ENCODE assay signal across 8 cellular contexts in the genomic region with DNA sequence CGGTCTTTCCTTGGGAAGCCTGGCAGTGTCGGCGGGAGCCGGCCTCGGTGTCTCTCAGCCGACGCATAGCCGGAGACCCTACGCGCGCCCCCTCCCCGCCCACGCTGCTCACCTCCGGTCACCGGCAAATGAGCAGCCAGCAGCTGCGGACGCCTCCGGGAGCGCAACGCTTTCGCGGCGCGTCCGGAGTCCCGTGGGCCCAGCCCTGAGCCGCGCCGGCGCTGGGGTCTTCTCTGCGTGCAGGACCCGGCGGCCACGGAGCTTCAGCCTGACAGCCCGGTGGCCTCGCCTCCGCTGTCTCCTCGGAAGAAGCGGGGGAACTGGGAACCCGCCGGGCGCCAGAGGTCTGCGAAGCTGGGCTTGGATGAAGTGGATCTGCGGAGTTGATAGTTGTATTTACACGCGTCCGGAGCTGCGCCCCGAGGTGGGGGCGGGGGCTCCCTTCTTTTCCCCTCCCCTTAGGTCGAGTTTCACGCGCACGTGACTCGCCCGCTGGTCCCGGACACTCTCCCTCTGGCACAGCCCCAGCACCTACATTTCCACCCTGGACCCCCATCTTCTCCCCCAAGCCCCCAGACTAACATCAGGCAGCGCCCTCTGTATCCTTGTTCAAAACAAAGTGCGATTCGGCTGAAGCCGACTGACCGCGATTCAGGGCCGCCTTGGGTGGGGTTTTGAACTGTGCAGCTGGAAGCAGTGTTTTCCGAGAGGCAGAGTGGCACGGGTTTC. TPM values are rescaled to one million over a fixed set of nuclear protein-coding genes. Genes with fewer than 3 reads are reported as not detected.
DNase-seq lines count a peak whose midpoint lies in the region; ATAC-seq, FAIRE-seq and TF ChIP-seq lines count a peak whose summit lies in the region.

A gene (minus strand): TSS at position 371 of the 729 bp plus-strand sequence. CDS start 1,591 bp downstream, outside the sequence.

- peak within 1 kb of the TSS; percentile 88 for H3K27ac ChIP-seq in BLaER1
- H3K27ac ChIP-seq in brain microvascular endothelial cell, result no peak within 1 kb of the TSS
- no peak within 1 kb of the TSS for H3K27ac ChIP-seq in keratinocyte (ENCODE audit: control insufficient read depth, insufficient read depth, low read length)

- DNase-seq in brain microvascular endothelial cell, result peak; percentile 47
- DNase-seq in keratinocyte (ENCODE audit: low read depth, low spot score), result no peak
- DNase-seq in stimulated activated CD4-positive, alpha-beta T cell treated with anti-CD3 and anti-CD28 coated beads, Interleukin-2, amount 100 ng/mL, for 48 hours, result peak; percentile 32 to 38

- peak within 1 kb of the TSS; percentile 90 for H2AFZ ChIP-seq in keratinocyte (ENCODE audit: control insufficient read depth, low read length)

- H3K4me3 ChIP-seq in BLaER1 (peak within 1 kb of the TSS; percentile 88), brain microvascular endothelial cell (ENCODE audit: low read depth, low read length) (peak within 1 kb of the TSS; percentile 77), keratinocyte (ENCODE audit: control insufficient read depth in 2 of 3, extremely low read depth in 1 of 3, insufficient read depth in 2 of 3, low read depth in 1 of 3, low read length in 3 of 3) (peak within 1 kb of the TSS; percentile 50 to 78 (median 72))

- peak within 1 kb of the TSS; percentile 91 for H3K9ac ChIP-seq in BLaER1
- peak within 1 kb of the TSS; percentile 61 for H3K9ac ChIP-seq in keratinocyte (ENCODE audit: control insufficient read depth, extremely low read depth, insufficient read depth, low read length)

- no peaks in the 10 kb centered on the region for H3K9me1 ChIP-seq in keratinocyte (ENCODE audit: control insufficient read depth, extremely low read depth, insufficient read depth, low read length)

- H4K20me1 ChIP-seq in BLaER1 (peaks cover 25% of the 10 kb centered on the region; the same call in 1 of the 2 replicates), keratinocyte (ENCODE audit: control insufficient read depth, extremely low read depth, insufficient read depth, low read length) (no peaks in the 10 kb centered on the region)

- H3K79me2 ChIP-seq in keratinocyte (ENCODE audit: control insufficient read depth, insufficient read depth, low read length), result no peaks in the 10 kb centered on the region

- H3K4me1 ChIP-seq in BLaER1 (peaks cover 39% of the 10 kb centered on the region), keratinocyte (ENCODE audit: control insufficient read depth, extremely low read depth, insufficient read depth, low read length) (peaks cover 4% of the 10 kb centered on the region)

- no peak for TF ChIP-seq CTCF in brain microvascular endothelial cell (IDR thresholded peaks at IDR 0.05; ENCODE audit: low read depth, low read length, missing control alignments)
- TF ChIP-seq CTCF in keratinocyte (optimal IDR thresholded peaks at IDR 0.05 in 1 of 3, IDR thresholded peaks at IDR 0.05 in 1 of 3, conservative IDR thresholded peaks at IDR 0.05 in 1 of 3; ENCODE audit: extremely low read depth in 1 of 3, insufficient read depth in 2 of 3, low read length in 3 of 3), result peak in 1 of 3 experiments; percentile 3

- no peaks in the 10 kb centered on the region for H3K27me3 ChIP-seq in BLaER1
- H3K27me3 ChIP-seq in brain microvascular endothelial cell (replicated peaks), result no peaks in the 10 kb centered on the region
- peaks cover 23% of the 10 kb centered on the region for H3K27me3 ChIP-seq in keratinocyte (ENCODE audit: control insufficient read depth, extremely low read depth, insufficient read depth, low read length)

- H3K36me3 ChIP-seq in BLaER1 (peaks cover 23% of the 10 kb centered on the region; the same call in 1 of the 2 replicates), brain microvascular endothelial cell (replicated peaks) (no peaks in the 10 kb centered on the region), keratinocyte (ENCODE audit: control insufficient read depth in 2 of 2, extremely low read depth in 1 of 2, insufficient read depth in 2 of 2, low read length in 2 of 2) (no peaks in the 10 kb centered on the region)

- ATAC-seq in GM19043 (IDR thresholded peaks at IDR 0.05; ENCODE audit: low read depth, unreplicated experiment) (peak; percentile 41), HG03432 (IDR thresholded peaks at IDR 0.05; ENCODE audit: unreplicated experiment) (peak; percentile 39), SK-N-SH treated with all-trans-retinoic acid at 6 μM for 48 hours (peak; percentile 83), HG03108 (IDR thresholded peaks at IDR 0.05; ENCODE audit: unreplicated experiment) (no peak)

- in situ Hi-C loops in brain microvascular endothelial cell (cut with HindIII; ENCODE audit: low pct_ligation_motif_present, low sequenced_read_pairs), result no loop called here

- dilution Hi-C loops in keratinocyte (cut with MboI; ENCODE audit: extremely low pct_ligation_motif_present, low sequenced_read_pairs), result no loop called here

- H3K4me2 ChIP-seq in BLaER1 (peak within 1 kb of the TSS; percentile 97), keratinocyte (ENCODE audit: control insufficient read depth, extremely low read depth, insufficient read depth, low read depth, low read length) (peak within 1 kb of the TSS; percentile 90)

- no peak for FAIRE-seq in keratinocyte (lab: Jason Lieb, UNC)

- no peaks in the 10 kb centered on the region for H3K9me3 ChIP-seq in BLaER1
- no peaks in the 10 kb centered on the region for H3K9me3 ChIP-seq in keratinocyte (ENCODE audit: control insufficient read depth, low read depth, low read length)

TF ChIP-seq in SK-N-SH treated with all-trans-retinoic acid at 6 μM for 48 hours, 23 proteins besides CTCF, POLR2A, EP300 and RAD21 (continues in another document):
- TF ChIP-seq TCF4 (CRISPR knock-in tag; IDR thresholded peaks at IDR 0.05; ENCODE audit: borderline replicate concordance) (no peak), ZFP30 (CRISPR knock-in tag; IDR thresholded peaks at IDR 0.05) (no peak), ZNF70 (CRISPR knock-in tag; IDR thresholded peaks at IDR 0.05) (no peak), SNAI2 (CRISPR knock-in tag; IDR thresholded peaks at IDR 0.05) (no peak), ZNF8 (CRISPR knock-in tag; IDR thresholded peaks at IDR 0.05) (no peak), ESRRG (CRISPR knock-in tag; IDR thresholded peaks at IDR 0.05) (no peak), ZNF565 (CRISPR knock-in tag; conservative IDR thresholded peaks at IDR 0.05; ENCODE audit: low read depth) (no peak), OSR1 (CRISPR knock-in tag; IDR thresholded peaks at IDR 0.05) (no peak), BACH2 (CRISPR knock-in tag; IDR thresholded peaks at IDR 0.05; ENCODE audit: borderline replicate concordance) (no peak), ISL1 (CRISPR knock-in tag; IDR thresholded peaks at IDR 0.05) (no peak)
- TF ChIP-seq, protein P1, sequence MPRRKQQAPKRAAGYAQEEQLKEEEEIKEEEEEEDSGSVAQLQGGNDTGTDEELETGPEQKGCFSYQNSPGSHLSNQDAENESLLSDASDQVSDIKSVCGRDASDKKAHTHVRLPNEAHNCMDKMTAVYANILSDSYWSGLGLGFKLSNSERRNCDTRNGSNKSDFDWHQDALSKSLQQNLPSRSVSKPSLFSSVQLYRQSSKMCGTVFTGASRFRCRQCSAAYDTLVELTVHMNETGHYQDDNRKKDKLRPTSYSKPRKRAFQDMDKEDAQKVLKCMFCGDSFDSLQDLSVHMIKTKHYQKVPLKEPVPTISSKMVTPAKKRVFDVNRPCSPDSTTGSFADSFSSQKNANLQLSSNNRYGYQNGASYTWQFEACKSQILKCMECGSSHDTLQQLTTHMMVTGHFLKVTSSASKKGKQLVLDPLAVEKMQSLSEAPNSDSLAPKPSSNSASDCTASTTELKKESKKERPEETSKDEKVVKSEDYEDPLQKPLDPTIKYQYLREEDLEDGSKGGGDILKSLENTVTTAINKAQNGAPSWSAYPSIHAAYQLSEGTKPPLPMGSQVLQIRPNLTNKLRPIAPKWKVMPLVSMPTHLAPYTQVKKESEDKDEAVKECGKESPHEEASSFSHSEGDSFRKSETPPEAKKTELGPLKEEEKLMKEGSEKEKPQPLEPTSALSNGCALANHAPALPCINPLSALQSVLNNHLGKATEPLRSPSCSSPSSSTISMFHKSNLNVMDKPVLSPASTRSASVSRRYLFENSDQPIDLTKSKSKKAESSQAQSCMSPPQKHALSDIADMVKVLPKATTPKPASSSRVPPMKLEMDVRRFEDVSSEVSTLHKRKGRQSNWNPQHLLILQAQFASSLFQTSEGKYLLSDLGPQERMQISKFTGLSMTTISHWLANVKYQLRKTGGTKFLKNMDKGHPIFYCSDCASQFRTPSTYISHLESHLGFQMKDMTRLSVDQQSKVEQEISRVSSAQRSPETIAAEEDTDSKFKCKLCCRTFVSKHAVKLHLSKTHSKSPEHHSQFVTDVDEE (CRISPR knock-in tag; IDR thresholded peaks at IDR 0.05), result no peak
- TF ChIP-seq, protein P2, sequence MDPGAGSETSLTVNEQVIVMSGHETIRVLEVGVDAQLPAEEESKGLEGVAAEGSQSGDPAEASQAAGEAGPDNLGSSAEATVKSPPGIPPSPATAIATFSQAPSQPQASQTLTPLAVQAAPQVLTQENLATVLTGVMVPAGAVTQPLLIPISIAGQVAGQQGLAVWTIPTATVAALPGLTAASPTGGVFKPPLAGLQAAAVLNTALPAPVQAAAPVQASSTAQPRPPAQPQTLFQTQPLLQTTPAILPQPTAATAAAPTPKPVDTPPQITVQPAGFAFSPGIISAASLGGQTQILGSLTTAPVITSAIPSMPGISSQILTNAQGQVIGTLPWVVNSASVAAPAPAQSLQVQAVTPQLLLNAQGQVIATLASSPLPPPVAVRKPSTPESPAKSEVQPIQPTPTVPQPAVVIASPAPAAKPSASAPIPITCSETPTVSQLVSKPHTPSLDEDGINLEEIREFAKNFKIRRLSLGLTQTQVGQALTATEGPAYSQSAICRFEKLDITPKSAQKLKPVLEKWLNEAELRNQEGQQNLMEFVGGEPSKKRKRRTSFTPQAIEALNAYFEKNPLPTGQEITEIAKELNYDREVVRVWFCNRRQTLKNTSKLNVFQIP (CRISPR knock-in tag; IDR thresholded peaks at IDR 0.05; ENCODE audit: borderline replicate concordance, low read depth), result no peak

RNA-seq across cellular contexts. Expression of the gene that starts here (rescaled TPM):
- polyA plus RNA-seq in keratinocyte, result 0.45 to 0.91 TPM (median 0.75 TPM) in 3 replicates
- not detected for polyA plus RNA-seq in keratinocyte (2011; ENCODE audit: low read depth)
- polyA plus RNA-seq in keratinocyte (2011; cell fraction: cytosol; rRNA removed), result 0.53 and 0.65 TPM in 2 replicates
- polyA plus RNA-seq in keratinocyte (2011; cell fraction: nucleus; rRNA removed), result 1.2 and 1.4 TPM in 2 replicates
- 0.18 and 0.38 TPM in 2 replicates for polyA plus RNA-seq in keratinocyte (2012; ENCODE audit: low replicate concordance)
- 0.99 to 1.5 TPM (median 1.1 TPM) in 3 replicates for polyA minus RNA-seq in keratinocyte
- polyA minus RNA-seq in keratinocyte (2011; cell fraction: cytosol; rRNA and poly(A)+ RNA removed), result not detected
- polyA minus RNA-seq in keratinocyte (2011; cell fraction: nucleus; rRNA and poly(A)+ RNA removed), result 1.2 TPM in 2 replicates
